13 cellular contexts compared by ENCODE assay signal in the genomic region with DNA sequence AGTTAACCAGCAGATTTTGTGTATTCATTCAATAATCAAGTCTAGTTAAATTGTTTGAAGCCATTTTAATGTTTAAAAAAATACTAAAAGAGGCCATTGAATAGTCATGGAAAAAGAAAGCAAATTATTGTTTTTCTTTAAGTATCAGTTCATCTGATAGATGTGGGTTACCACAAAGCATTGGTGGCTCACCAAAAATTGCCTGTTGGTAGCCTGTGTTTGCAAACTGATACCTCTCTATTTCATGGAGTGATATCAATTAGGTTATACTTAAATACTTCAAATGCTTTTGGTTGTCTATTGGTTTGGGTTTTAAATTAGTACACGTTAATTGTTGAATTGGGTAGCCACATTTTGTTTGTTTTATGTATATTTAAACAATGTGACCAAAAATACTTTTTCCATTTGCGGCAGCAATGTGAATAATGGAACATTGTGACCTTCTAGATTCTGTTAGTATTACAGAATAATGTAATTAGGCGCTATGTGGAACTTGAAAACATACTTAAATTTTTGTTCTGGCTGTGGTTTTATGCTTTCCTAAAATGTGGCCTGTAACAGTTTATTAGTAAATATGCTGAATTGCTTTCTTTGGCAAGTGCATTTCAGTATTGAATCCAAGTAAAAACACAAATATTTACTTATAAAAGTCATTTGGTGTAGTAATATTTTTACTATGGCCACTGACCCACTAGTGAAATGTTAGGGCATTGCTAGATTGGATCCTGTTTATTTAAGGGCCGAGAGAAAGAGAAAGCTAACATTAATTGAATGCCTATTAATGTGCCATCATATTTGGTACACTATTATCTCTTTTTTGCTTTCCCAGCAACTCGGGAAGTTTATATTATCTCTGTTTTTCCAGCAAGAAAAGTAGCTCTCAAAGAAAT. TPM values are rescaled to one million over a fixed set of nuclear protein-coding genes. Genes with fewer than 3 reads are reported as not detected.
DNase-seq lines count a peak whose midpoint lies in the region; ATAC-seq and TF ChIP-seq lines count a peak whose summit lies in the region.
"Had no signal": no experiment of that assay in that cellular context is flagged by ENCODE, and none has a peak within 500 bp of the region (broad histone marks: within the 10 kb centered on the region; RNA-seq: fewer than 3 reads in every experiment).

No MANE protein-coding gene starts in this region.

- H3K36me3 ChIP-seq in thoracic aorta: no peaks in the 10 kb centered on the region

- peaks cover 40 to 64% of the 10 kb centered on the region in 2 donors for H3K4me1 ChIP-seq in thoracic aorta (ENCODE audit: control insufficient read depth in 1 of 2, low read depth in 2 of 2)

- BruUV-seq in Calu3 (replicated peaks; lab: Mats Ljungman, UMichigan): no TSS peak

- no peak for TF ChIP-seq CTCF in thoracic aorta (IDR thresholded peaks at IDR 0.05)
- TF ChIP-seq CTCF in Calu3 (IDR thresholded peaks at IDR 0.05; ENCODE audit: unreplicated experiment): no peak

- no peaks in the 10 kb centered on the region for H3K9me3 ChIP-seq in thoracic aorta
- H3K9me3 ChIP-seq: A549 had no signal

- peaks cover 30% of the 10 kb centered on the region for H3K36me3 Mint-ChIP-seq in activated T-helper 17 cell treated with anti-CD3 and anti-CD28 coated beads, Interleukin-2, amount 50 U/mL, for 72 hours (ENCODE audit: low read depth)
- no peaks in the 10 kb centered on the region for H3K36me3 Mint-ChIP-seq in Calu3 (ENCODE audit: insufficient read depth, unreplicated experiment)
- H3K36me3 Mint-ChIP-seq: IgD-negative memory B cell had no signal

- H3K4me3 Mint-ChIP-seq in activated T-helper 17 cell treated with anti-CD3 and anti-CD28 coated beads, Interleukin-2, amount 50 U/mL, for 72 hours: peak overlapping the region; percentile 59
- no peak overlapping the region for H3K4me3 Mint-ChIP-seq in Calu3 (ENCODE audit: low read depth, unreplicated experiment)
- H3K4me3 Mint-ChIP-seq: nephron had no signal

- H3K27ac ChIP-seq in thoracic aorta: peak overlapping the region in 1 of 2 donors; percentile 63
- H3K27ac ChIP-seq: A549 had no signal

- peaks cover 29% of the 10 kb centered on the region for H3K4me1 Mint-ChIP-seq in activated T-helper 17 cell treated with anti-CD3 and anti-CD28 coated beads, Interleukin-2, amount 50 U/mL, for 72 hours
- H3K4me1 Mint-ChIP-seq in Calu3 (ENCODE audit: low read depth, unreplicated experiment): peaks cover 16% of the 10 kb centered on the region

- H3K27ac Mint-ChIP-seq in activated T-helper 17 cell treated with anti-CD3 and anti-CD28 coated beads, Interleukin-2, amount 50 U/mL, for 72 hours: peak overlapping the region; percentile 70
- H3K27ac Mint-ChIP-seq in Calu3 (ENCODE audit: unreplicated experiment): no peak overlapping the region
- H3K27ac Mint-ChIP-seq: nephron had no signal

- H3K27me3 Mint-ChIP-seq in activated T-helper 17 cell treated with anti-CD3 and anti-CD28 coated beads, Interleukin-2, amount 50 U/mL, for 72 hours: no peaks in the 10 kb centered on the region
- H3K27me3 Mint-ChIP-seq in Calu3 (ENCODE audit: unreplicated experiment): no peaks in the 10 kb centered on the region
- H3K27me3 Mint-ChIP-seq: IgD-negative memory B cell had no signal

- H3K27me3 ChIP-seq in thoracic aorta (replicated peaks; ENCODE audit: insufficient read depth): no peaks in the 10 kb centered on the region

- intact Hi-C loops in posterior cingulate gyrus (cut with DNase I): no loop called here
- intact Hi-C loops in Calu3 (cut with micrococcal nuclease; ENCODE audit: unreplicated experiment): no loop called here

- ATAC-seq in activated T-helper 17 cell treated with anti-CD3 and anti-CD28 coated beads, Interleukin-2, amount 50 U/mL, for 72 hours (replicated peaks): peak; percentile 86
- no peak for ATAC-seq in thoracic aorta (ENCODE audit: insufficient number of reproducible peaks, low FRiP score, low read depth)
- ATAC-seq: A549 had no signal

- H3K9me3 Mint-ChIP-seq in activated T-helper 17 cell treated with anti-CD3 and anti-CD28 coated beads, Interleukin-2, amount 50 U/mL, for 72 hours: no peaks in the 10 kb centered on the region
- H3K9me3 Mint-ChIP-seq in Calu3 (ENCODE audit: low read depth, unreplicated experiment): no peaks in the 10 kb centered on the region
- H3K9me3 Mint-ChIP-seq: IgD-negative memory B cell, nephron had no signal

- peak; percentile 5 to 28 for DNase-seq in activated CD8-positive, alpha-beta memory T cell treated with anti-CD3 and anti-CD28 coated beads for 1 hour (ENCODE audit: extremely low read depth in 1 of 2, low read depth in 1 of 2)
- no peak for DNase-seq in activated CD8-positive, alpha-beta memory T cell treated with anti-CD3 and anti-CD28 coated beads for 24 hours
- DNase-seq in fibroblast of peridontal ligament (ENCODE audit: extremely low read depth) (peak; percentile 78), thoracic aorta (ENCODE audit: low spot score) (no peak), posterior cingulate gyrus (no peak), Calu3 (no peak), NCI-H226 (no peak)
- DNase-seq: foreskin fibroblast, HCEC 1CT had no signal

- CTCF ChIA-PET in Calu3 (lab: Charles Lee): no interaction called here

- H3K4me3 ChIP-seq in thoracic aorta: peak overlapping the region; percentile 8
- H3K4me3 ChIP-seq: A549 had no signal

RNA-seq across cellular contexts. Expression of gene NBL1, which starts 37.0 kb away (rescaled TPM):
- 10 to 100 TPM; 15.0 to 16.0 TPM for total RNA-seq in activated T-helper 17 cell treated with anti-CD3 and anti-CD28 coated beads, Interleukin-2, amount 50 U/mL, for 72 hours
- total RNA-seq in thoracic aorta (10 to 100 TPM; 77.0 to 82.0 TPM), Calu3 (2022) (100 and 112 TPM in 2 replicates)

RNA-seq across cellular contexts. Expression of gene HTR6, which starts 57.6 kb away (rescaled TPM):
- total RNA-seq in activated T-helper 17 cell treated with anti-CD3 and anti-CD28 coated beads, Interleukin-2, amount 50 U/mL, for 72 hours: under 1 TPM in 1 of 2 donors, not detected in 1; 0.13 TPM
- total RNA-seq in thoracic aorta: under 1 TPM in 1 of 2 donors, not detected in 1; 0.41 TPM
- total RNA-seq in Calu3 (2022): not detected in 2 replicates

Comparison
In these comparisons a context has a peak if more than half of its experiments do, and no peak if none do; other contexts are left out.
1. DNase-seq: peak in activated CD8-positive, alpha-beta memory T cell treated with anti-CD3 and anti-CD28 coated beads for 1 hour (2 of 2) and fibroblast of peridontal ligament (single experiment); none in activated CD8-positive, alpha-beta memory T cell treated with anti-CD3 and anti-CD28 coated beads for 24 hours (single experiment), thoracic aorta (single experiment), posterior cingulate gyrus (0 of 10), Calu3 (single experiment) and NCI-H226 (single experiment).